In genomic region chr14:50524071-50524470, GRCh38 we compare ENCODE assay signal across 8 cellular contexts. TPM values are rescaled to one million over a fixed set of nuclear protein-coding genes. Genes with fewer than 3 reads are reported as not detected.
A peak's percentile ranks its signal among the peaks of the same experiment; 100 is the strongest.
DNase-seq lines count a peak whose midpoint lies in the region; ATAC-seq and TF ChIP-seq lines count a peak whose summit lies in the region.
"Had no signal": no experiment of that assay in that cellular context is flagged by ENCODE, and none has a peak within 500 bp of the region (broad histone marks: within the 10 kb centered on the region; RNA-seq: fewer than 3 reads in every experiment).

No MANE protein-coding gene starts in this region.

- TF ChIP-seq CTCF in lower leg skin (IDR thresholded peaks at IDR 0.05): no peak

- peaks cover 40 to 69% (median 59%) of the 10 kb centered on the region in 3 donors for H3K4me1 Mint-ChIP-seq in naive B cell

- 72 to 77% methylated on average over 2 of the region's 2 CpGs for WGBS in lower leg skin, 2 donors

- ATAC-seq in GM18498 (IDR thresholded peaks at IDR 0.05; ENCODE audit: unreplicated experiment): peak; percentile 50
- ATAC-seq in GM21367 (IDR thresholded peaks at IDR 0.05; ENCODE audit: unreplicated experiment): peak; percentile 37
- peak; percentile 59 to 63 for ATAC-seq in naive B cell (ENCODE audit: low read depth in 2 of 2)

- peak overlapping the region; percentile 52 to 97 (median 88) for H3K27ac Mint-ChIP-seq in naive B cell

- H3K4me3 ChIP-seq in lower leg skin (ENCODE audit: low read depth, poor library complexity, severe bottlenecking): no peak overlapping the region

- H3K9me3 Mint-ChIP-seq in naive B cell: no peaks in the 10 kb centered on the region

- H3K27me3 Mint-ChIP-seq in naive B cell: no peaks in the 10 kb centered on the region

- DNase-seq in MV-4-11 (lab: John Stamatoyannopoulos, UW) (peak; percentile 14), naive B cell (no peak), lower leg skin (ENCODE audit: low spot score in 2 of 2) (no peak), activated gamma-delta T cell (lab: John Stamatoyannopoulos, UW) (no peak), H4 (ENCODE audit: low spot score) (no peak)
- DNase-seq: NCI-H2171 treated with DMSO at 0.1 percent for 48 hours had no signal

- H3K36me3 Mint-ChIP-seq in naive B cell: no peaks in the 10 kb centered on the region

- no peak for TF ChIP-seq POLR2A in lower leg skin (IDR thresholded peaks at IDR 0.05)

- intact Hi-C loops in lower leg skin (cut with DNase I; ENCODE audit: low total_unique reads): loop anchor here (10.0 kb wide), 1 partner anchor 179 kb away; no protein-coding TSS in a partner anchor

- peak overlapping the region in 5 of 8 donors; percentile 9 to 64 (median 43) for H3K4me3 Mint-ChIP-seq in naive B cell

RNA-seq across cellular contexts. Expression of gene MAP4K5, which starts 8.3 kb away (rescaled TPM):
- polyA plus RNA-seq in naive B cell (ENCODE audit: low read depth in 6 of 6): 10 to 100 TPM; 25.8 to 45.3 (median 35.4) TPM
- 100 to 1,000 TPM; 119 to 292 (median 218) TPM for total RNA-seq in lower leg skin
- total RNA-seq in H4 (2014; rRNA removed; shearing (Covaris generic)): 23.5 and 29.0 TPM in 2 replicates

RNA-seq across cellular contexts. Expression of gene ATL1, which starts 35.9 kb away (rescaled TPM):
- 1 to 10 TPM; 2.1 to 7.1 (median 5.2) TPM for polyA plus RNA-seq in naive B cell (ENCODE audit: low read depth in 6 of 6)
- 10 to 100 TPM in 2 of 4 donors, 1 to 10 TPM in 2; 9.8 to 27.0 (median 15.8) TPM for total RNA-seq in lower leg skin
- 9.3 and 9.4 TPM in 2 replicates for total RNA-seq in H4 (2014; rRNA removed; shearing (Covaris generic))
